Comparison of ENCODE assay signal across 9 cellular contexts in genomic region chr3:104673981-104674380, GRCh38.
"Had no signal": no experiment of that assay in that cellular context is flagged by ENCODE, and none has a peak within 500 bp of the region (broad histone marks: within the 10 kb centered on the region; RNA-seq: fewer than 3 reads in every experiment).

No MANE protein-coding gene starts in this region.

- H3K27ac ChIP-seq: lower lobe of right lung, skin epidermis had no signal

- DNase-seq: activated CD4-positive, alpha-beta T cell treated with anti-CD3 and anti-CD28 coated beads for 48 hours; activated naive CD4-positive, alpha-beta T cell treated with Interleukin-2 at 50 U/mL for 16 hours; immature natural killer cell; left cardiac atrium; lower lobe of right lung had no signal

- H3K9me3 ChIP-seq: lower lobe of right lung had no signal

- H3K36me3 ChIP-seq: lower lobe of right lung had no signal

- H3K4me1 Mint-ChIP-seq: immature natural killer cell, neural crest cell had no signal

- H3K4me1 ChIP-seq: lower lobe of right lung had no signal

- H3K27ac Mint-ChIP-seq: immature natural killer cell, mesothelial cell of epicardium, WTC11 had no signal

- ATAC-seq: left cardiac atrium, lower lobe of right lung, WTC11 had no signal

- H3K4me3 Mint-ChIP-seq: immature natural killer cell, mesothelial cell of epicardium, neural crest cell, WTC11 had no signal

- H3K4me3 ChIP-seq: lower lobe of right lung, skin epidermis had no signal

- H3K36me3 Mint-ChIP-seq: immature natural killer cell had no signal
